In genomic region chr10:95837368-95837776, GRCh38 we compare ENCODE assay signal across 9 cellular contexts.
DNase-seq lines count a peak whose midpoint lies in the region; ATAC-seq and TF ChIP-seq lines count a peak whose summit lies in the region.
"Had no signal": no experiment of that assay in that cellular context is flagged by ENCODE, and none has a peak within 500 bp of the region (broad histone marks: within the 10 kb centered on the region; RNA-seq: fewer than 3 reads in every experiment).

No MANE protein-coding gene starts in this region.

- H3K9me3 ChIP-seq in NT2/D1 (ENCODE audit: insufficient read depth, low read length) (no peaks in the 10 kb centered on the region), muscle layer of duodenum (ENCODE audit: control insufficient read depth in 1 of 2, low read length in 2 of 2) (no peaks in the 10 kb centered on the region), WERI-Rb-1 (ENCODE audit: severe bottlenecking) (no peaks in the 10 kb centered on the region), prostate gland (no peaks in the 10 kb centered on the region)

- H3K27me3 ChIP-seq in NT2/D1 (ENCODE audit: insufficient read depth, insufficient read length) (no peaks in the 10 kb centered on the region), muscle layer of duodenum (ENCODE audit: low read depth, low read length) (no peaks in the 10 kb centered on the region), WERI-Rb-1 (ENCODE audit: insufficient read depth, low read depth, severe bottlenecking) (no peaks in the 10 kb centered on the region), prostate gland (replicated peaks; ENCODE audit: insufficient read depth) (no peaks in the 10 kb centered on the region)

- no peak for TF ChIP-seq POLR2A in prostate gland (IDR thresholded peaks at IDR 0.05)

- DNase-seq in GM12865 (ENCODE audit: low read depth) = no peak
- peak; percentile 5 for DNase-seq in NT2/D1 (ENCODE audit: low read depth, low spot score)
- DNase-seq in left cardiac atrium = no peak
- no peak for DNase-seq in CD1c-positive myeloid dendritic cell (ENCODE audit: extremely low spot score)
- no peak for DNase-seq in WERI-Rb-1
- no peak for DNase-seq in prostate gland (ENCODE audit: low spot score)
- DNase-seq: NCI-H2081 had no signal

- WGBS in prostate gland = 75% methylated on average over 1 of the region's 1 CpG

- H3K36me3 ChIP-seq in NT2/D1 (ENCODE audit: insufficient read depth, insufficient read length, low read length) (no peaks in the 10 kb centered on the region), muscle layer of duodenum (ENCODE audit: control insufficient read depth in 1 of 2, insufficient read depth in 2 of 2, low read length in 2 of 2) (no peaks in the 10 kb centered on the region), WERI-Rb-1 (no peaks in the 10 kb centered on the region), prostate gland (no peaks in the 10 kb centered on the region)

- H3K27ac ChIP-seq in muscle layer of duodenum (ENCODE audit: low read length) = peak overlapping the region; percentile 13
- H3K27ac ChIP-seq in WERI-Rb-1 = no peak overlapping the region
- H3K27ac ChIP-seq in prostate gland = no peak overlapping the region

- H3K4me3 ChIP-seq in GM12865 (ENCODE audit: low read depth, low read length) (peak overlapping the region; percentile 3; the same call in 1 of the 2 replicates), NT2/D1 (ENCODE audit: insufficient read length, low read depth) (no peak overlapping the region), muscle layer of duodenum (ENCODE audit: low read depth in 1 of 2, low read length in 2 of 2) (no peak overlapping the region), WERI-Rb-1 (ENCODE audit: low read depth, low read length) (no peak overlapping the region), prostate gland (no peak overlapping the region)

- TF ChIP-seq CTCF in GM12865 (IDR thresholded peaks at IDR 0.05; ENCODE audit: insufficient read depth, low read depth, low read length, missing control alignments) = no peak
- no peak for TF ChIP-seq CTCF in WERI-Rb-1 (IDR thresholded peaks at IDR 0.05; ENCODE audit: low read depth, low read length)
- no peak for TF ChIP-seq CTCF in prostate gland (IDR thresholded peaks at IDR 0.05)

- H3K9ac ChIP-seq in NT2/D1 (ENCODE audit: insufficient read length, low read depth) = no peak overlapping the region

- ATAC-seq in GM21529 (IDR thresholded peaks at IDR 0.05; ENCODE audit: unreplicated experiment) = peak; percentile 36
- no peak for ATAC-seq in left cardiac atrium

- H3K4me1 ChIP-seq in NT2/D1 (ENCODE audit: insufficient read depth, insufficient read length) (no peaks in the 10 kb centered on the region), muscle layer of duodenum (ENCODE audit: control insufficient read depth in 1 of 2, insufficient read depth in 2 of 2, low read length in 2 of 2) (peaks cover 6 to 26% of the 10 kb centered on the region in 2 donors), prostate gland (replicated peaks) (no peaks in the 10 kb centered on the region)

- intact Hi-C loops in left cardiac atrium (cut with DNase I) = no loop called here
- intact Hi-C loops in prostate gland (cut with DNase I) = no loop called here
